2 cellular contexts compared by ENCODE assay signal in the genomic region with DNA sequence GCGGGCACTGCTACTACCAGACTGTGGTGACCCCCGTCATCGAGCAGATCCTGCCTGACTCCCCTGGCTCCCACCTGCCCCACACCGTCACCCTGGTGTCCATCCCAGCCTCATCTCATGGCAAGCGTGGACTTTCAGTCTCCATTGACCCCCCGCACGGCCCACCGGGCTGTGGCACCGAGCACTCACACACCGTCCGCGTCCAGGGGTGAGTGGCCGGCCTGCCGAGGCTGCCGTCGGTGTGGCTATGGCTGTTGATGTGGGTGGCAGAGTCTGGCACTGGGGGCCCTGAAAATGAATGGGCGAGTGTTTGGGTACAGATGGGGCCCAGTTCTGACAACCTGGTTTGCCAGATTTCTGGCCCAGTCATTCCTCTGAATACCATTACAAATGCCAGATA.
TF ChIP-seq lines count a peak whose summit lies in the region.

No MANE protein-coding gene starts in this region.

TF ChIP-seq in SK-N-SH, 30 proteins besides CTCF, POLR2A, EP300 and RAD21:
- TF ChIP-seq, protein P1, sequence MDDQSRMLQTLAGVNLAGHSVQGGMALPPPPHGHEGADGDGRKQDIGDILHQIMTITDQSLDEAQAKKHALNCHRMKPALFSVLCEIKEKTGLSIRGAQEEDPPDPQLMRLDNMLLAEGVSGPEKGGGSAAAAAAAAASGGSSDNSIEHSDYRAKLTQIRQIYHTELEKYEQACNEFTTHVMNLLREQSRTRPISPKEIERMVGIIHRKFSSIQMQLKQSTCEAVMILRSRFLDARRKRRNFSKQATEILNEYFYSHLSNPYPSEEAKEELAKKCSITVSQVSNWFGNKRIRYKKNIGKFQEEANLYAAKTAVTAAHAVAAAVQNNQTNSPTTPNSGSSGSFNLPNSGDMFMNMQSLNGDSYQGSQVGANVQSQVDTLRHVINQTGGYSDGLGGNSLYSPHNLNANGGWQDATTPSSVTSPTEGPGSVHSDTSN (IDR thresholded peaks at IDR 0.05) = no peak
TF ChIP-seq in SK-N-SH: peak in this region for 0.

TF ChIP-seq in SK-N-SH treated with all-trans-retinoic acid at 6 μM for 48 hours, 23 proteins besides CTCF, POLR2A, EP300 and RAD21 (continued from another document):
- TF ChIP-seq, protein P2, sequence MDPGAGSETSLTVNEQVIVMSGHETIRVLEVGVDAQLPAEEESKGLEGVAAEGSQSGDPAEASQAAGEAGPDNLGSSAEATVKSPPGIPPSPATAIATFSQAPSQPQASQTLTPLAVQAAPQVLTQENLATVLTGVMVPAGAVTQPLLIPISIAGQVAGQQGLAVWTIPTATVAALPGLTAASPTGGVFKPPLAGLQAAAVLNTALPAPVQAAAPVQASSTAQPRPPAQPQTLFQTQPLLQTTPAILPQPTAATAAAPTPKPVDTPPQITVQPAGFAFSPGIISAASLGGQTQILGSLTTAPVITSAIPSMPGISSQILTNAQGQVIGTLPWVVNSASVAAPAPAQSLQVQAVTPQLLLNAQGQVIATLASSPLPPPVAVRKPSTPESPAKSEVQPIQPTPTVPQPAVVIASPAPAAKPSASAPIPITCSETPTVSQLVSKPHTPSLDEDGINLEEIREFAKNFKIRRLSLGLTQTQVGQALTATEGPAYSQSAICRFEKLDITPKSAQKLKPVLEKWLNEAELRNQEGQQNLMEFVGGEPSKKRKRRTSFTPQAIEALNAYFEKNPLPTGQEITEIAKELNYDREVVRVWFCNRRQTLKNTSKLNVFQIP (CRISPR knock-in tag; IDR thresholded peaks at IDR 0.05; ENCODE audit: borderline replicate concordance, low read depth) = no peak
- TF ChIP-seq, protein P3, sequence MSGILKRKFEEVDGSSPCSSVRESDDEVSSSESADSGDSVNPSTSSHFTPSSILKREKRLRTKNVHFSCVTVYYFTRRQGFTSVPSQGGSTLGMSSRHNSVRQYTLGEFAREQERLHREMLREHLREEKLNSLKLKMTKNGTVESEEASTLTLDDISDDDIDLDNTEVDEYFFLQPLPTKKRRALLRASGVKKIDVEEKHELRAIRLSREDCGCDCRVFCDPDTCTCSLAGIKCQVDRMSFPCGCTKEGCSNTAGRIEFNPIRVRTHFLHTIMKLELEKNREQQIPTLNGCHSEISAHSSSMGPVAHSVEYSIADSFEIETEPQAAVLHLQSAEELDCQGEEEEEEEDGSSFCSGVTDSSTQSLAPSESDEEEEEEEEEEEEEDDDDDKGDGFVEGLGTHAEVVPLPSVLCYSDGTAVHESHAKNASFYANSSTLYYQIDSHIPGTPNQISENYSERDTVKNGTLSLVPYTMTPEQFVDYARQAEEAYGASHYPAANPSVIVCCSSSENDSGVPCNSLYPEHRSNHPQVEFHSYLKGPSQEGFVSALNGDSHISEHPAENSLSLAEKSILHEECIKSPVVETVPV (CRISPR knock-in tag; IDR thresholded peaks at IDR 0.05) = no peak
- no peak for TF ChIP-seq ZFP3 (CRISPR knock-in tag; IDR thresholded peaks at IDR 0.05)
- TF ChIP-seq, protein P4, sequence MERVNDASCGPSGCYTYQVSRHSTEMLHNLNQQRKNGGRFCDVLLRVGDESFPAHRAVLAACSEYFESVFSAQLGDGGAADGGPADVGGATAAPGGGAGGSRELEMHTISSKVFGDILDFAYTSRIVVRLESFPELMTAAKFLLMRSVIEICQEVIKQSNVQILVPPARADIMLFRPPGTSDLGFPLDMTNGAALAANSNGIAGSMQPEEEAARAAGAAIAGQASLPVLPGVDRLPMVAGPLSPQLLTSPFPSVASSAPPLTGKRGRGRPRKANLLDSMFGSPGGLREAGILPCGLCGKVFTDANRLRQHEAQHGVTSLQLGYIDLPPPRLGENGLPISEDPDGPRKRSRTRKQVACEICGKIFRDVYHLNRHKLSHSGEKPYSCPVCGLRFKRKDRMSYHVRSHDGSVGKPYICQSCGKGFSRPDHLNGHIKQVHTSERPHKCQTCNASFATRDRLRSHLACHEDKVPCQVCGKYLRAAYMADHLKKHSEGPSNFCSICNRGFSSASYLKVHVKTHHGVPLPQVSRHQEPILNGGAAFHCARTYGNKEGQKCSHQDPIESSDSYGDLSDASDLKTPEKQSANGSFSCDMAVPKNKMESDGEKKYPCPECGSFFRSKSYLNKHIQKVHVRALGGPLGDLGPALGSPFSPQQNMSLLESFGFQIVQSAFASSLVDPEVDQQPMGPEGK (CRISPR knock-in tag; IDR thresholded peaks at IDR 0.05; ENCODE audit: borderline replicate concordance) = no peak
